10 cellular contexts compared by ENCODE assay signal in the genomic region with DNA sequence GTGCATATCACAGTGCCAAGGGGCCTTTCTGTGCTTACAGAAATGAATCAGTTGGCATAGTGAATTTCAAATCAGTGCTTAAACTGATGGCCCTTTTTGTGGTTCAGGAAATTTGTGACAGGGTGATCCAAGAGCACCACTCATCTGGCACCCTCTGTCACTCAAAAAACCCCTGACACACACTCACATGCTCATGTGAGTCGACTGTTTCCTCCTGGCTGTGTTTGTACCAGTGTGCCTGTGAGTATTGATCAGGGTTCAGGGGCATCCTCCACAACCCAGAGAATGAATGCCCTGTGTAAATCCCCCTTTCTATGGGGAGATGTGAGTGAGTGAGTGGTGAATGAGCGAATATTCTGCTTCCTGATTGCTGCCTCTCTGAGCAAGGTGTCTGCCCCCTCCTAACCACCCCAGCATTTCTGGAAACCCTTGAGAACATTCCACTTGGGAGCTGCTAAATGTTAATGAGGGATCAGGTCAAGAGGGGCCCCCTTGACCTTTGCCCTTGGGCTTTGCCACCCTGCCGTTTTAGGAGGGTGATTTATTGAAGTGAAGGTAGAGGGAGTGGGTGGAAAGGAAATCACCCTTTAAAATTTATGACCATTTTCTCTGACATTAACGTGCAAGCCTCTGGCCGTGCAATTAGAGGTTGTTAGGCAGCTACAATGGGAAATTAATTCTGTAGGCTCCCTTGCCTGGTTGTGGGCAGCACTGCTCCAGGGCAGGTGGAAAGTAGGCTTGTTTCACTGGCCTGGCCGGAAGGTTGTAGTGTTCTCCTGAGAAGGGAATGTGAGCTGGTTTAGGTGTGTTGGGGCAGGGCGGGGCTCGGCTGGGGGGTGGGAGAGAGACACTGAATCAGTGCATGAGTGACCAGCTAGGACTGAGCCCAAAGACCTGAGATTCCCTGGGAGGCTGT.
DNase-seq lines count a peak whose midpoint lies in the region; ATAC-seq and TF ChIP-seq lines count a peak whose summit lies in the region.
"Had no signal": no experiment of that assay in that cellular context is flagged by ENCODE, and none has a peak within 500 bp of the region (broad histone marks: within the 10 kb centered on the region; RNA-seq: fewer than 3 reads in every experiment).

No MANE protein-coding gene starts in this region.

- intact Hi-C loops in CD14-positive monocyte (cut with micrococcal nuclease) (loop anchor here (5.0 to 10.0 kb wide), 3 partner anchors 78 to 134 kb away; a partner anchor contains a TSS), breast epithelium (cut with DNase I; ENCODE audit: low total_unique reads) (no loop called here)

- no peak for TF ChIP-seq POLR2A in breast epithelium (IDR thresholded peaks at IDR 0.05)

- peak overlapping the region; percentile 71 to 89 for H3K27ac ChIP-seq in breast epithelium
- peak overlapping the region; percentile 45 to 57 for H3K27ac ChIP-seq in mucosa of rectum (ENCODE audit: low read depth in 2 of 2, low read length in 2 of 2)

- DNase-seq in CD14-positive monocyte (ENCODE audit: low spot score), result peak; percentile 67
- DNase-seq in breast epithelium (ENCODE audit: low spot score in 2 of 2), result no peak
- no peak for DNase-seq in NCI-H187 (lab: John Stamatoyannopoulos, UW)
- no peak for DNase-seq in dedifferentiated amniotic fluid mesenchymal stem cell (ENCODE audit: extremely low spot score)
- no peak for DNase-seq in HT-29 (ENCODE audit: low spot score)
- DNase-seq: DND-41; NCI-H345; stimulated activated naive CD4-positive, alpha-beta T cell had no signal

- peaks cover 4 to 13% of the 10 kb centered on the region in 2 donors for H3K36me3 Mint-ChIP-seq in CD14-positive monocyte

- peaks cover 89% of the 10 kb centered on the region for H3K4me1 Mint-ChIP-seq in CD14-positive monocyte

- peaks cover 0 to 2% (median 0%) of the 10 kb centered on the region in 3 donors for H3K27me3 Mint-ChIP-seq in CD14-positive monocyte (ENCODE audit: low read depth in 3 of 3)

- H3K4me3 Mint-ChIP-seq in CD14-positive monocyte, result no peak overlapping the region

- no peaks in the 10 kb centered on the region for H3K27me3 ChIP-seq in breast epithelium
- H3K27me3 ChIP-seq in mucosa of rectum (ENCODE audit: control insufficient read depth in 2 of 2, insufficient read depth in 2 of 2, low read length in 2 of 2), result no peaks in the 10 kb centered on the region

- H3K9me3 ChIP-seq in breast epithelium (no peaks in the 10 kb centered on the region), mucosa of rectum (ENCODE audit: control insufficient read depth in 2 of 2, low read length in 2 of 2) (no peaks in the 10 kb centered on the region)

- no peak overlapping the region for H3K4me3 ChIP-seq in breast epithelium
- no peak overlapping the region for H3K4me3 ChIP-seq in mucosa of rectum (ENCODE audit: low read length in 2 of 2)

- peaks cover 0 to 3% (median 2%) of the 10 kb centered on the region in 7 donors for H3K9me3 Mint-ChIP-seq in CD14-positive monocyte

- peak overlapping the region; percentile 13 to 36 for H3K9ac ChIP-seq in mucosa of rectum (ENCODE audit: low read depth in 1 of 2, low read length in 2 of 2)

- H3K36me3 ChIP-seq in breast epithelium (no peaks in the 10 kb centered on the region), mucosa of rectum (ENCODE audit: control insufficient read depth in 2 of 2, insufficient read depth in 2 of 2, low read length in 2 of 2) (no peaks in the 10 kb centered on the region)

- H3K4me1 ChIP-seq in breast epithelium (peaks cover 19 to 25% of the 10 kb centered on the region in 2 donors), mucosa of rectum (ENCODE audit: control insufficient read depth in 2 of 2, insufficient read depth in 2 of 2, low read length in 2 of 2) (peaks cover 25 to 37% of the 10 kb centered on the region in 2 donors)

- peak; percentile 33 for ATAC-seq in GM18511 (IDR thresholded peaks at IDR 0.05; ENCODE audit: unreplicated experiment)

- TF ChIP-seq CTCF in CD14-positive monocyte (IDR thresholded peaks at IDR 0.05) (no peak), breast epithelium (IDR thresholded peaks at IDR 0.05) (no peak)

- peak overlapping the region; percentile 93 to 99 (median 98) for H3K27ac Mint-ChIP-seq in CD14-positive monocyte
